ENCODE assay signal across 22 cellular contexts in the genomic region with DNA sequence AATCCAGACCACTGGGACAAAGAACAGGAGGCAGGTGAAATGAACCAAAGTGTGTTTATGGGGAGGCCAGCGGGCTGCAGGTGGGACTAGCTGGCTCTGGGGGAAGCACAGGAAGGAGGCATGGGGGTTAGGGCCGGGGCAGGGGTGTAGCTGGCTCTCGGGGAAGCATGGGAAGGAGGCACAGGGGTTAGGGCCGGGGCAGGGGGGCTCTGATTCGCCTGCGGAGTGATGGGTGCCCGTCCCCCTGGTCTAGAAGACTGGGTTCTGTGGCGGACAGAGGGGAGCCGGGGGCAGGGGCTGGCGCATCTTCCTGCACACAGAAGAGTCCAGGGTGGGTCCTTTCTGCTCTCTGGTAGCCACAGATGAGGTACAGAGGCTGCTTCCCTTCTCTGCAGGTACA.
DNase-seq lines count a peak whose midpoint lies in the region; ATAC-seq and TF ChIP-seq lines count a peak whose summit lies in the region.
"Had no signal": no experiment of that assay in that cellular context is flagged by ENCODE, and none has a peak within 500 bp of the region (broad histone marks: within the 10 kb centered on the region; RNA-seq: fewer than 3 reads in every experiment).

No MANE protein-coding gene starts in this region.

- TF ChIP-seq CTCF in heart left ventricle (IDR thresholded peaks at IDR 0.05) = no peak
- no peak for TF ChIP-seq CTCF in RWPE2 (IDR thresholded peaks at IDR 0.05; ENCODE audit: poor library complexity, severe bottlenecking)
- TF ChIP-seq CTCF in chondrocyte (IDR thresholded peaks at IDR 0.05) = no peak
- TF ChIP-seq CTCF in upper lobe of right lung (IDR thresholded peaks at IDR 0.05) = no peak

- no peaks in the 10 kb centered on the region for H3K27me3 Mint-ChIP-seq in chondrocyte (ENCODE audit: low read depth)
- H3K27me3 Mint-ChIP-seq in T-helper 2 cell treated with Interferon-gamma antibody and Interleukin-4, amounts not matched to agents 5 μg/mL and 100 μg/mL, for 36 hours (ENCODE audit: low read depth) = peaks cover 9% of the 10 kb centered on the region
- H3K27me3 Mint-ChIP-seq in activated T-helper 17 cell treated with anti-CD3 and anti-CD28 coated beads, Interleukin-2, amount 50 U/mL, for 72 hours = peaks cover 12% of the 10 kb centered on the region

- H3K27ac ChIP-seq in heart left ventricle = no peak overlapping the region
- H3K27ac ChIP-seq in RWPE2 (ENCODE audit: poor library complexity, severe bottlenecking) = no peak overlapping the region
- H3K27ac ChIP-seq in upper lobe of right lung = no peak overlapping the region
- H3K27ac ChIP-seq: A549, GM23248 had no signal

- H3K27ac Mint-ChIP-seq in chondrocyte (ENCODE audit: unreplicated experiment) = no peak overlapping the region
- H3K27ac Mint-ChIP-seq in T-helper 2 cell treated with Interferon-gamma antibody and Interleukin-4, amounts not matched to agents 5 μg/mL and 100 μg/mL, for 36 hours = no peak overlapping the region
- H3K27ac Mint-ChIP-seq in activated T-helper 17 cell treated with anti-CD3 and anti-CD28 coated beads, Interleukin-2, amount 50 U/mL, for 72 hours = no peak overlapping the region
- H3K27ac Mint-ChIP-seq: CD4-positive, alpha-beta memory T cell had no signal

- 60 to 71% (median 69%) methylated on average over 6 to 10 of the region's 10 CpGs for WGBS in heart left ventricle, 4 donors

- no peaks in the 10 kb centered on the region for H3K4me1 Mint-ChIP-seq in chondrocyte (ENCODE audit: low read depth)
- no peaks in the 10 kb centered on the region for H3K4me1 Mint-ChIP-seq in T-helper 2 cell treated with Interferon-gamma antibody and Interleukin-4, amounts not matched to agents 5 μg/mL and 100 μg/mL, for 36 hours (ENCODE audit: low read depth)
- H3K4me1 Mint-ChIP-seq in activated T-helper 17 cell treated with anti-CD3 and anti-CD28 coated beads, Interleukin-2, amount 50 U/mL, for 72 hours = no peaks in the 10 kb centered on the region
- H3K4me1 Mint-ChIP-seq: CD4-positive, alpha-beta memory T cell had no signal

- H3K36me3 ChIP-seq in heart left ventricle (no peaks in the 10 kb centered on the region), RWPE2 (ENCODE audit: low read depth) (no peaks in the 10 kb centered on the region), upper lobe of right lung (no peaks in the 10 kb centered on the region)

- H3K9me3 Mint-ChIP-seq in chondrocyte (ENCODE audit: low read depth) = peaks cover 36% of the 10 kb centered on the region
- H3K9me3 Mint-ChIP-seq in T-helper 2 cell treated with Interferon-gamma antibody and Interleukin-4, amounts not matched to agents 5 μg/mL and 100 μg/mL, for 36 hours = no peaks in the 10 kb centered on the region
- H3K9me3 Mint-ChIP-seq in activated T-helper 17 cell treated with anti-CD3 and anti-CD28 coated beads, Interleukin-2, amount 50 U/mL, for 72 hours = no peaks in the 10 kb centered on the region
- H3K9me3 Mint-ChIP-seq: CD4-positive, alpha-beta memory T cell had no signal

- peaks cover 0 to 18% (median 0%) of the 10 kb centered on the region in 9 donors for H3K27me3 ChIP-seq in heart left ventricle
- H3K27me3 ChIP-seq in RWPE2 (ENCODE audit: insufficient read depth, poor library complexity, severe bottlenecking) = peaks cover 11% of the 10 kb centered on the region
- peaks cover 4% of the 10 kb centered on the region for H3K27me3 ChIP-seq in upper lobe of right lung

- DNase-seq in Right ventricle myocardium superior (peak; percentile 17), heart left ventricle (no peak), RWPE2 (ENCODE audit: low spot score) (peak; percentile 48), chondrocyte (ENCODE audit: low spot score) (peak; percentile 79), upper lobe of right lung (peak; percentile 44)
- DNase-seq in T-helper 2 cell treated with Interferon-gamma antibody and Interleukin-4, amounts not matched to agents 5 μg/mL and 100 μg/mL, for 36 hours (ENCODE audit: low spot score) = no peak
- no peak for DNase-seq in stimulated activated CD4-positive, alpha-beta T cell treated with anti-CD3 and anti-CD28 coated beads, Interleukin-2, amount 100 ng/mL, for 24 hours
- DNase-seq: 8988T; ACHN; AML-193; C1 segment of cervical spinal cord; Calu3; CD4-positive, alpha-beta memory T cell; COR-L47; DMS53; DMS79 treated with DMSO at 0.1 percent for 48 hours; GF-D8; GM23248; H7 had no signal

- no peak overlapping the region for H3K4me3 Mint-ChIP-seq in chondrocyte (ENCODE audit: unreplicated experiment)
- no peak overlapping the region for H3K4me3 Mint-ChIP-seq in T-helper 2 cell treated with Interferon-gamma antibody and Interleukin-4, amounts not matched to agents 5 μg/mL and 100 μg/mL, for 36 hours
- H3K4me3 Mint-ChIP-seq in activated T-helper 17 cell treated with anti-CD3 and anti-CD28 coated beads, Interleukin-2, amount 50 U/mL, for 72 hours = no peak overlapping the region
- H3K4me3 Mint-ChIP-seq: CD4-positive, alpha-beta memory T cell had no signal

- intact Hi-C loops in Right ventricle myocardium superior (cut with DNase I) (no loop called here), heart left ventricle (cut with DNase I) (no loop called here), upper lobe of right lung (cut with DNase I) (no loop called here)

- no peak for TF ChIP-seq POLR2A in heart left ventricle (IDR thresholded peaks at IDR 0.05)

- H3K4me1 ChIP-seq in heart left ventricle = no peaks in the 10 kb centered on the region
- no peaks in the 10 kb centered on the region for H3K4me1 ChIP-seq in RWPE2 (ENCODE audit: insufficient read depth, poor library complexity, severe bottlenecking)
- no peaks in the 10 kb centered on the region for H3K4me1 ChIP-seq in upper lobe of right lung
- H3K4me1 ChIP-seq: A549 had no signal

- ATAC-seq in Right ventricle myocardium superior (ENCODE audit: poor library complexity) (no peak), heart left ventricle (no peak), RWPE2 (ENCODE audit: low read depth) (no peak), upper lobe of right lung (no peak)
- ATAC-seq in activated T-helper 17 cell treated with anti-CD3 and anti-CD28 coated beads, Interleukin-2, amount 50 U/mL, for 72 hours (replicated peaks) = no peak
- ATAC-seq: A549, HCT116 had no signal

- H3K9me3 ChIP-seq in heart left ventricle (peaks cover 0 to 6% (median 0%) of the 10 kb centered on the region in 12 donors), RWPE2 (ENCODE audit: severe bottlenecking) (peaks cover 4% of the 10 kb centered on the region), upper lobe of right lung (no peaks in the 10 kb centered on the region)
- H3K9me3 ChIP-seq: A549 had no signal

- H3K36me3 Mint-ChIP-seq in chondrocyte (ENCODE audit: low read depth) = no peaks in the 10 kb centered on the region
- H3K36me3 Mint-ChIP-seq in T-helper 2 cell treated with Interferon-gamma antibody and Interleukin-4, amounts not matched to agents 5 μg/mL and 100 μg/mL, for 36 hours (ENCODE audit: low read depth) = no peaks in the 10 kb centered on the region
- H3K36me3 Mint-ChIP-seq in activated T-helper 17 cell treated with anti-CD3 and anti-CD28 coated beads, Interleukin-2, amount 50 U/mL, for 72 hours (ENCODE audit: low read depth) = no peaks in the 10 kb centered on the region
- H3K36me3 Mint-ChIP-seq: CD4-positive, alpha-beta memory T cell had no signal

- H3K4me3 ChIP-seq in heart left ventricle (no peak overlapping the region), RWPE2 (ENCODE audit: severe bottlenecking) (no peak overlapping the region), upper lobe of right lung (no peak overlapping the region)
- H3K4me3 ChIP-seq: A549, GM23248 had no signal

Comparison
In these comparisons a context has a peak if more than half of its experiments do, and no peak if none do; other contexts are left out.
1. DNase-seq: peak in Right ventricle myocardium superior (single experiment), RWPE2 (single experiment), chondrocyte (single experiment) and upper lobe of right lung (single experiment); none in heart left ventricle (0 of 5), T-helper 2 cell treated with Interferon-gamma antibody and Interleukin-4, amounts not matched to agents 5 μg/mL and 100 μg/mL, for 36 hours (single experiment) and stimulated activated CD4-positive, alpha-beta T cell treated with anti-CD3 and anti-CD28 coated beads, Interleukin-2, amount 100 ng/mL, for 24 hours (0 of 2).